ENCODE assay signal across 35 cellular contexts in genomic region chr2:199713746-199714145, GRCh38.
"Had no signal": no experiment of that assay in that cellular context is flagged by ENCODE, and none has a peak within 500 bp of the region (broad histone marks: within the 10 kb centered on the region; RNA-seq: fewer than 3 reads in every experiment).

No MANE protein-coding gene starts in this region.

- H3K27me3 ChIP-seq: MG63 had no signal

- H3K4me3 ChIP-seq: MG63 had no signal

- H3K36me3 ChIP-seq: MG63 had no signal

- DNase-seq: Kasumi-1, MG63, MV-4-11, NCI-H1048, NCI-H1092, NCI-H1092 treated with DMSO at 0.1 percent for 48 hours, NCI-H1105, NCI-H1105 treated with DMSO at 0.1 percent for 48 hours, NCI-H1417, NCI-H1417 treated with DMSO at 0.1 percent for 48 hours, NCI-H1436, NCI-H1436 treated with DMSO at 0.1 percent for 48 hours, NCI-H146, NCI-H1694, NCI-H1694 treated with DMSO at 0.1 percent for 48 hours, NCI-H187, NCI-H187 treated with DMSO at 0.1 percent for 48 hours, NCI-H1930, NCI-H2029, NCI-H2029 treated with DMSO at 0.1 percent for 48 hours, NCI-H2081, NCI-H2081 treated with DMSO at 0.1 percent for 48 hours, NCI-H2107, NCI-H2171, NCI-H2171 treated with DMSO at 0.1 percent for 48 hours, NCI-H2227 treated with DMSO at 0.1 percent for 48 hours, NCI-H226, NCI-H345, NCI-H446, NCI-H446 treated with DMSO at 0.1 percent for 48 hours, NCI-H510A, NCI-H510A treated with DMSO at 0.1 percent for 48 hours, NCI-H524, NCI-H524 treated with DMSO at 0.1 percent for 48 hours, NCI-H526 had no signal
